23 cellular contexts compared by ENCODE assay signal in the genomic region with DNA sequence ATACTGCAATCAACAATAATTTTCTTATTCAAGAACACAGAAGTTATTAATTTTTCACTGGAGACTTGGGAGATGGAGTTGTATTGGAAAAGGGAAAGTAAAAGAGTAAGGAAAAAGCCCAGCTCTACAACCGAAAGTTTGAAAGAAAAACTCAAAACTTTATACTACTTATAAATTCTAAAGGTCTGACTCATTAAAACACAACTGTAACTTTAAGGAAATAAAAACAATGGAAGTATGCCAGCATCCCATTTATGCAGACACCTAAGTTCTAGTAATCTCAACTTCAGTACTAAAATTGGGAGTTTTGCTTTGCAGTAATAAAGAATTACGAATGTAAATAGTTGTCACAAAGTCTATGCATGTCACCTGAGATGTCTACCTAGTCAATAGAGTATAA.
A peak's percentile ranks its signal among the peaks of the same experiment; 100 is the strongest.
DNase-seq lines count a peak whose midpoint lies in the region; ATAC-seq and TF ChIP-seq lines count a peak whose summit lies in the region.
"Had no signal": no experiment of that assay in that cellular context is flagged by ENCODE, and none has a peak within 500 bp of the region (broad histone marks: within the 10 kb centered on the region; RNA-seq: fewer than 3 reads in every experiment).

No MANE protein-coding gene starts in this region.

- H3K4me3 ChIP-seq in mammary epithelial cell (replicated peaks in 1 of 3; ENCODE audit: insufficient read depth in 1 of 3, low read depth in 2 of 3, low read length in 3 of 3) (no peak overlapping the region), cardiac fibroblast (replicated peaks in 1 of 2; ENCODE audit: low read depth in 2 of 2, low read length in 2 of 2) (no peak overlapping the region), right lobe of liver (no peak overlapping the region)
- H3K4me3 ChIP-seq: coronary artery, GM12878 had no signal

- H3K9me3 ChIP-seq in mammary epithelial cell (replicated peaks; ENCODE audit: insufficient read depth, low read length) (peaks cover 2% of the 10 kb centered on the region), right lobe of liver (no peaks in the 10 kb centered on the region)

- CTCF ChIA-PET in MCF 10A (lab: Yijun Ruan, JAX) (no interaction called here), mammary epithelial cell (lab: Charles Lee; ENCODE audit: low non-redundant PET) (no interaction called here)

- H3K4me1 Mint-ChIP-seq in MCF 10A (ENCODE audit: insufficient read depth, unreplicated experiment) = peaks cover 5% of the 10 kb centered on the region
- H3K4me1 Mint-ChIP-seq: WTC11 had no signal

- no peak overlapping the region for H3K27ac Mint-ChIP-seq in MCF 10A (ENCODE audit: low read depth, unreplicated experiment)
- H3K27ac Mint-ChIP-seq: activated T-helper 1 cell treated with anti-CD3 and anti-CD28 coated beads, Interleukin-12 subunit alpha, Interleukin-12 subunit beta, Interleukin-2, Interleukin-4 antibody, amounts not matched to agents 30 ng/mL and 10 ng/mL and 1 ng/mL, durations not matched to agents 14 hours and 24 hours and 36 hours; T-helper 1 cell treated with Interleukin-12 subunit alpha and Interleukin-12 subunit beta and Interleukin-4 antibody, amounts not matched to agents 30 μg/mL and 1 μg/mL, for 36 hours; type B pancreatic cell; WTC11 had no signal

- ATAC-seq in right lobe of liver (no peak), GM18873 (IDR thresholded peaks at IDR 0.05; ENCODE audit: low FRiP score, unreplicated experiment) (no peak)
- ATAC-seq: CD8-positive, alpha-beta T cell; GM12878; left ventricle myocardium superior; WTC11 had no signal

- H3K9ac ChIP-seq in mammary epithelial cell (ENCODE audit: insufficient read depth, low read length) = no peak overlapping the region
- H3K9ac ChIP-seq: parathyroid adenoma had no signal

- no peak overlapping the region for H2AFZ ChIP-seq in mammary epithelial cell (ENCODE audit: low read depth, low read length)
- H2AFZ ChIP-seq: parathyroid adenoma had no signal

- no peak overlapping the region for H3K4me2 ChIP-seq in mammary epithelial cell (ENCODE audit: insufficient read depth, low read depth, low read length)

- H3K27ac ChIP-seq in mammary epithelial cell (ENCODE audit: insufficient read depth, low read depth, low read length) (no peak overlapping the region), right lobe of liver (no peak overlapping the region)
- H3K27ac ChIP-seq: 22Rv1, coronary artery, parathyroid adenoma had no signal

- no peaks in the 10 kb centered on the region for H4K20me1 ChIP-seq in mammary epithelial cell (ENCODE audit: insufficient read depth, low read length)

- no peaks in the 10 kb centered on the region for H3K27me3 Mint-ChIP-seq in MCF 10A (ENCODE audit: insufficient read depth, unreplicated experiment)
- H3K27me3 Mint-ChIP-seq: type B pancreatic cell had no signal

- H3K36me3 ChIP-seq in mammary epithelial cell (ENCODE audit: insufficient read depth, low read length) (peaks cover 35% of the 10 kb centered on the region), right lobe of liver (peaks cover 0 to 50% (median 20%) of the 10 kb centered on the region in 4 donors)

- in situ Hi-C loops in mammary epithelial cell (cut with MboI; ENCODE audit: low sequenced_read_pairs in 2 of 2) = no loop called here

- peaks cover 7% of the 10 kb centered on the region for H3K9me3 Mint-ChIP-seq in MCF 10A (ENCODE audit: unreplicated experiment)

- H3K4me3 Mint-ChIP-seq in MCF 10A (ENCODE audit: unreplicated experiment) = no peak overlapping the region
- H3K4me3 Mint-ChIP-seq: activated T-helper 1 cell treated with anti-CD3 and anti-CD28 coated beads, Interleukin-12 subunit alpha, Interleukin-12 subunit beta, Interleukin-2, Interleukin-4 antibody, amounts not matched to agents 30 ng/mL and 10 ng/mL and 1 ng/mL, durations not matched to agents 14 hours and 24 hours and 36 hours; CD8-positive, alpha-beta T cell; T-helper 1 cell treated with Interleukin-12 subunit alpha and Interleukin-12 subunit beta and Interleukin-4 antibody, amounts not matched to agents 30 μg/mL and 1 μg/mL, for 36 hours; type B pancreatic cell; WTC11 had no signal

- BruUV-seq in MCF 10A (replicated peaks; lab: Mats Ljungman, UMichigan) (no TSS peak), mammary epithelial cell (replicated peaks; lab: Mats Ljungman, UMichigan) (no TSS peak)

- 97% methylated on average over 2 of the region's 2 CpGs for WGBS in mammary epithelial cell (ENCODE audit: low coverage, missing lambda C conversion rate)
- WGBS in right lobe of liver (ENCODE audit: insufficient coverage, low coverage, low lambda C conversion rate, missing lambda C conversion rate) = 100% methylated on average over 2 of the region's 2 CpGs

- no peaks in the 10 kb centered on the region for H3K27me3 ChIP-seq in mammary epithelial cell (ENCODE audit: insufficient read depth, low read length)
- H3K27me3 ChIP-seq in right lobe of liver = no peaks in the 10 kb centered on the region

- POLR2A ChIA-PET in MCF 10A (lab: Yijun Ruan, JAX) = interaction anchor here (1.1 kb wide), 1 partner anchor 12 kb away, joined by 3 read pairs; no protein-coding TSS in a partner anchor

- DNase-seq in MCF 10A (ENCODE audit: unreplicated experiment) (peak; percentile 25), mammary epithelial cell (no peak), cardiac fibroblast (ENCODE audit: low read depth in 2 of 2) (peak; percentile 26 to 67), hepatic stellate cell (ENCODE audit: low spot score) (peak; percentile 3), right lobe of liver (no peak), CD1c-positive myeloid dendritic cell (ENCODE audit: extremely low spot score) (no peak), NCI-H187 (lab: John Stamatoyannopoulos, UW) (no peak)
- DNase-seq: CD8-positive, alpha-beta T cell; H7; left ventricle myocardium superior; NCI-H1694; NCI-H446 treated with DMSO at 0.1 percent for 48 hours; Right ventricle myocardium superior; stimulated activated naive CD4-positive, alpha-beta T cell treated with Interleukin-2 at 50 U/mL for 16 hours had no signal

- peaks cover 89% of the 10 kb centered on the region for H3K36me3 Mint-ChIP-seq in MCF 10A (ENCODE audit: insufficient read depth, unreplicated experiment)

- intact Hi-C loops in MCF 10A (cut with micrococcal nuclease) (no loop called here), mammary epithelial cell (cut with micrococcal nuclease) (no loop called here), right lobe of liver (cut with DNase I) (no loop called here)

- no peak for TF ChIP-seq POLR2A in right lobe of liver (IDR thresholded peaks at IDR 0.05)

- H3K4me1 ChIP-seq in mammary epithelial cell (ENCODE audit: insufficient read depth, low read length) = no peaks in the 10 kb centered on the region
- no peaks in the 10 kb centered on the region for H3K4me1 ChIP-seq in right lobe of liver
- H3K4me1 ChIP-seq: parathyroid adenoma had no signal

- no peaks in the 10 kb centered on the region for H3K79me2 ChIP-seq in mammary epithelial cell (ENCODE audit: insufficient read depth, low read length)

- dilution Hi-C loops in mammary epithelial cell (cut with HindIII; ENCODE audit: low sequenced_read_pairs) = no loop called here

- TF ChIP-seq CTCF in MCF 10A (IDR thresholded peaks at IDR 0.05; ENCODE audit: unreplicated experiment) = no peak
- TF ChIP-seq CTCF in mammary epithelial cell (conservative IDR thresholded peaks at IDR 0.05 in 1 of 2, IDR thresholded peaks at IDR 0.05 in 1 of 2; ENCODE audit: extremely low read depth in 1 of 2, insufficient read depth in 1 of 2, low read depth in 1 of 2, low read length in 2 of 2) = no peak
- no peak for TF ChIP-seq CTCF in cardiac fibroblast (IDR thresholded peaks at IDR 0.05; ENCODE audit: low read depth, low read length)
- no peak for TF ChIP-seq CTCF in right lobe of liver (IDR thresholded peaks at IDR 0.05)

Comparison
In these comparisons a context has a peak if more than half of its experiments do, and no peak if none do; other contexts are left out.
1. DNase-seq: peak in MCF 10A (single experiment), cardiac fibroblast (2 of 2) and hepatic stellate cell (single experiment); none in mammary epithelial cell (single experiment), right lobe of liver (0 of 3), CD1c-positive myeloid dendritic cell (single experiment) and NCI-H187 (0 of 2).